In the genomic region with DNA sequence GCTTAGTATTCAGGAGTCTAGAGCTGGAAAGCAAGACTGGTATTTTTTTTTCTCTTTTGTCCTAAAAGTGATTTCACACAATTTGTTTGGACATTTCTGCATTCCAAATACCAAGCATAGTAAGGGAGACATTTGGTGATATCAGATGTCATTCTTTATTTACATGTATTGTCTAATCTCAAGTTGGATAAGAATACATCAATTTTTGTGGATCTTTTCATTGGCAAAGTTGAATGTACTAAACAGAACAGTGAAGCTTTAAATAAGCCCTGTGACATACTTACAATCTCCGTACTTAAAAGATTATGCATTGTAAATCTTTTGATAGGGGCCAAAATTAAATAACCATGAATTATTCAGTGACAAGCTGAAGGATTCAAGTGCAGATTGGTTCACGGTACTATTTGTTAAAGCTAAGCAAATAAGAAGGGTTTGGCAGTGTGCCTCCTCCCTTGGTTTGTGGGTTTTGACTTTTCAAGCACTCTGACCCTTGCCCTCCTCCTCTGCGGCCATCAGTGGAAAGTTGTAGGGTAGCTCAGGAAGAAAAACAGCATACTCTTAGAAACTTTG, we compare ENCODE assay signal across 12 cellular contexts.
DNase-seq lines count a peak whose midpoint lies in the region; ATAC-seq and TF ChIP-seq lines count a peak whose summit lies in the region.
"Had no signal": no experiment of that assay in that cellular context is flagged by ENCODE, and none has a peak within 500 bp of the region (broad histone marks: within the 10 kb centered on the region; RNA-seq: fewer than 3 reads in every experiment).

No MANE protein-coding gene starts in this region.

- intact Hi-C loops in mucosa of descending colon (cut with DNase I, micrococcal nuclease): no loop called here

- no peaks in the 10 kb centered on the region for H3K9me3 ChIP-seq in mucosa of descending colon

- no peaks in the 10 kb centered on the region for H3K4me1 ChIP-seq in mucosa of descending colon (ENCODE audit: low read depth)

- H3K4me3 ChIP-seq in brain microvascular endothelial cell (ENCODE audit: low read depth, low read length) (no peak overlapping the region), mucosa of descending colon (no peak overlapping the region)

- in situ Hi-C loops in Caki2 (cut with HindIII; ENCODE audit: low pct_unique_long_range_greater_than_20kb, low sequenced_read_pairs): no loop called here
- in situ Hi-C loops in brain microvascular endothelial cell (cut with HindIII; ENCODE audit: low pct_ligation_motif_present, low sequenced_read_pairs): no loop called here

- H3K36me3 ChIP-seq in brain microvascular endothelial cell (replicated peaks) (no peaks in the 10 kb centered on the region), mucosa of descending colon (ENCODE audit: low read depth) (no peaks in the 10 kb centered on the region)

- no peak for TF ChIP-seq CTCF in brain microvascular endothelial cell (IDR thresholded peaks at IDR 0.05; ENCODE audit: low read depth, low read length, missing control alignments)
- no peak for TF ChIP-seq CTCF in mucosa of descending colon (IDR thresholded peaks at IDR 0.05)

- H3K27me3 ChIP-seq in brain microvascular endothelial cell (replicated peaks): no peaks in the 10 kb centered on the region

- peak; percentile 7 for DNase-seq in Caki2 (ENCODE audit: low read depth)
- DNase-seq in NCI-H2081 (lab: John Stamatoyannopoulos, UW): peak; percentile 40 to 71
- peak; percentile 40 for DNase-seq in brain microvascular endothelial cell
- peak in 1 of 3 donors; percentile 66 for DNase-seq in mucosa of descending colon
- no peak for DNase-seq in NCI-H1694 (lab: John Stamatoyannopoulos, UW)
- no peak for DNase-seq in activated gamma-delta T cell (lab: John Stamatoyannopoulos, UW)
- DNase-seq in HUDEP-2 (lab: John Stamatoyannopoulos, UW; ENCODE audit: unreplicated experiment in 76 of 76): no peak
- DNase-seq: activated CD8-positive, alpha-beta T cell treated with anti-CD3 and anti-CD28 coated beads, Interleukin-2, amount 10 ng/mL, durations not matched to agents 7 days and 5 days; C1 segment of cervical spinal cord had no signal

- ATAC-seq in mucosa of descending colon (peak; percentile 26), HG02623 (IDR thresholded peaks at IDR 0.05; ENCODE audit: unreplicated experiment) (no peak)
- ATAC-seq: activated CD8-positive, alpha-beta T cell treated with anti-CD3 and anti-CD28 coated beads, Interleukin-2, amount 10 ng/mL, durations not matched to agents 7 days and 5 days; stimulated activated memory B cell treated with anti-CD40 and anti-IgM and Interleukin-4, amounts not matched to agents 10 μg/mL and 1 μg/mL and 100 μg/mL, for 72 hours had no signal

- no peak overlapping the region for H3K27ac ChIP-seq in brain microvascular endothelial cell
- H3K27ac ChIP-seq: RWPE1 had no signal

Comparison
In these comparisons a context has a peak if more than half of its experiments do, and no peak if none do; other contexts are left out.
1. DNase-seq: peak in Caki2 (single experiment), NCI-H2081 (2 of 2) and brain microvascular endothelial cell (single experiment); none in NCI-H1694 (single experiment), activated gamma-delta T cell (single experiment) and HUDEP-2 (0 of 76).